8 cellular contexts compared by ENCODE assay signal in the genomic region with DNA sequence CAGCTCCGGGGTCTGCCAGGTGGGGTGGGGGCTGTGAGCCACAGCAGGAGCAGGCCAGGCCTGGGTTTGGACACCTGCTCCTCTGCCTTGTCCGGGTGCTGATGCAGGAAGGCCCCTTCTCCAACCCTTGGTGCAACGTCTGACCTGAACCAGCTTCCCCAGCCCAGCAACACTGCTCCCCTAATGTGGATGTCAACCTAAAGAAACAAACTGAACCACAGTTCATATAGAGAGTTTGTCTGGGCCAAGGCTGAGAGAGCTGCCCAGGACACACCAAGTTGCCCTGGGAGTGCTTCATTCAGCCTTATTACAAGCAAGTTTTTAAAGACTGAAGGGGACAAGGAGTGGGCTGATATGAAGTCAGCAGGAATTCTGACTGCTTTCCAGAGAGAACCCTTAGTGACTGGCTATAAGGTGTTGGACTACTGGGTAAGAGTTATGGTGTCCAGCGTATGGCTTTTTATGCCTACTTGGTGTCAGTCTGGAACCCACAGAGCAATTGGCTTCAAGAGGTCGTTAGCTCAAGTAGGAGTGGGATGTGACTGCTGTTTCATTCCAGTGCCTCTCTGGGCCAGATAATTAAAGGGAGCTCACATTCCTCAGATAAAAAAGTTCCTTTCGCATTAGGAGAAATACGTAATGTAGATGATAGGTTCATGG. TPM values are rescaled to one million over a fixed set of nuclear protein-coding genes. Genes with fewer than 3 reads are reported as not detected.
DNase-seq lines count a peak whose midpoint lies in the region; ATAC-seq and TF ChIP-seq lines count a peak whose summit lies in the region.
"Not testable (repeated sequence)": the region's sequence is repeated elsewhere in the genome, so short reads cannot be mapped to it uniquely, and the experiment has no call there.

No MANE protein-coding gene starts in this region.

- H3K9me3 Mint-ChIP-seq in HFFc6; activated CD4-positive, alpha-beta T cell treated with anti-CD3 and anti-CD28 coated beads, Interleukin-2, amount 10 ng/mL, durations not matched to agents 24 days and 14 days; nephron progenitor cell: not testable (repeated sequence)

- H3K4me1 Mint-ChIP-seq in HFFc6 (ENCODE audit: low read depth) (peaks cover 48% of the 10 kb centered on the region), nephron progenitor cell (peaks cover 51% of the 10 kb centered on the region)
- H3K4me1 Mint-ChIP-seq in activated CD4-positive, alpha-beta T cell treated with anti-CD3 and anti-CD28 coated beads, Interleukin-2, amount 10 ng/mL, durations not matched to agents 24 days and 14 days, result peaks cover 52% of the 10 kb centered on the region

- not testable (repeated sequence) for H3K27me3 ChIP-seq in right cardiac atrium (ENCODE audit: control insufficient read depth, insufficient read depth)

- WGBS in right cardiac atrium, result 56% methylated on average over 7 of the region's 7 CpGs

- not testable (repeated sequence) for H3K4me3 ChIP-seq in right cardiac atrium (ENCODE audit: low read length)

- intact Hi-C loops in activated CD4-positive, alpha-beta T cell treated with anti-CD3 and anti-CD28 coated beads, Interleukin-2, amount 10 ng/mL, durations not matched to agents 24 days and 14 days (cut with micrococcal nuclease), result loop anchor here (2.0 to 5.0 kb wide), 2 partner anchors 71 to 185 kb away; partner anchors contain the start of genes MED15 and ZNF74
- intact Hi-C loops in right cardiac atrium (cut with DNase I), result not testable (repeated sequence)

- H3K36me3 Mint-ChIP-seq in HFFc6 (ENCODE audit: low read depth); activated CD4-positive, alpha-beta T cell treated with anti-CD3 and anti-CD28 coated beads, Interleukin-2, amount 10 ng/mL, durations not matched to agents 24 days and 14 days (ENCODE audit: low read depth); nephron progenitor cell (ENCODE audit: low read depth): not testable (repeated sequence)

- peak overlapping the region; percentile 10 for H3K27ac ChIP-seq in right cardiac atrium (ENCODE audit: low read length)

- not testable (repeated sequence) for TF ChIP-seq CTCF in HFFc6 (IDR thresholded peaks at IDR 0.05); nephron progenitor cell (IDR thresholded peaks at IDR 0.05)

- DNase-seq in Ammon's horn (ENCODE audit: low spot score), result peak; percentile 0
- DNase-seq in HFFc6, right cardiac atrium, nephron progenitor cell: not testable (repeated sequence)
- peak; percentile 61 for DNase-seq in activated CD4-positive, alpha-beta T cell treated with anti-CD3 and anti-CD28 coated beads, Interleukin-2, amount 10 ng/mL, durations not matched to agents 24 days and 14 days
- DNase-seq in activated effector memory CD4-positive, alpha-beta T cell treated with anti-CD3 and anti-CD28 coated beads, Interleukin-2, amount 50 U/mL, for 16 hours, result peak; percentile 57
- DNase-seq in ecto neural progenitor cell (ENCODE audit: low spot score), result peak; percentile 37
- peak; percentile 22 for DNase-seq in stimulated activated CD8-positive, alpha-beta memory T cell treated with anti-CD3 and anti-CD28 coated beads, Interleukin-4, amount 100 ng/mL, for 48 hours

- peak overlapping the region; percentile 22; the same call in 1 of the 2 replicates for H3K27ac Mint-ChIP-seq in HFFc6
- peak overlapping the region; percentile 29 for H3K27ac Mint-ChIP-seq in activated CD4-positive, alpha-beta T cell treated with anti-CD3 and anti-CD28 coated beads, Interleukin-2, amount 10 ng/mL, durations not matched to agents 24 days and 14 days
- not testable (repeated sequence) for H3K27ac Mint-ChIP-seq in nephron progenitor cell

- H3K9me3 ChIP-seq in right cardiac atrium (ENCODE audit: control insufficient read depth, low read length), result not testable (repeated sequence)

- not testable (repeated sequence) for H3K4me1 ChIP-seq in right cardiac atrium (ENCODE audit: control insufficient read depth, insufficient read depth, low read length)

- H3K27me3 Mint-ChIP-seq in HFFc6 (ENCODE audit: insufficient read depth); activated CD4-positive, alpha-beta T cell treated with anti-CD3 and anti-CD28 coated beads, Interleukin-2, amount 10 ng/mL, durations not matched to agents 24 days and 14 days; nephron progenitor cell (ENCODE audit: low read depth, poor library complexity): not testable (repeated sequence)

- H3K4me3 Mint-ChIP-seq in HFFc6 (peak overlapping the region; percentile 98), nephron progenitor cell (peak overlapping the region; percentile 90)
- H3K4me3 Mint-ChIP-seq in activated CD4-positive, alpha-beta T cell treated with anti-CD3 and anti-CD28 coated beads, Interleukin-2, amount 10 ng/mL, durations not matched to agents 24 days and 14 days, result peak overlapping the region; percentile 97

- ATAC-seq in right cardiac atrium, result not testable (repeated sequence)

RNA-seq across cellular contexts. Expression of gene DGCR6L, which starts 1.8 kb away (rescaled TPM):
- total RNA-seq in HFFc6 (2021; fragmentation: NEBNext Ultra II Directional; extraction: Animal tissue kit (Norgen Biotek cat#: 25700)), result 10 to 100 TPM; 46.3 to 52.4 (median 48.4) TPM
- total RNA-seq in activated CD4-positive, alpha-beta T cell treated with anti-CD3 and anti-CD28 coated beads, Interleukin-2, amount 10 ng/mL, durations not matched to agents 24 days and 14 days, result 37.2 TPM in 2 replicates
- total RNA-seq in right cardiac atrium, result 10 to 100 TPM; 40.0 to 58.3 (median 49.2) TPM
- polyA plus RNA-seq in right cardiac atrium, result 88.9 TPM

RNA-seq across cellular contexts. Expression of gene RTN4R, which starts 53.6 kb away (rescaled TPM):
- total RNA-seq in HFFc6 (2021; fragmentation: NEBNext Ultra II Directional; extraction: Animal tissue kit (Norgen Biotek cat#: 25700)), result under 1 TPM; 0.14 to 0.85 (median 0.35) TPM
- total RNA-seq in activated CD4-positive, alpha-beta T cell treated with anti-CD3 and anti-CD28 coated beads, Interleukin-2, amount 10 ng/mL, durations not matched to agents 24 days and 14 days, result 1.6 and 1.7 TPM in 2 replicates
- 1 to 10 TPM in 3 of 4 donors, under 1 TPM in 1; 0.56 to 1.9 (median 1.2) TPM for total RNA-seq in right cardiac atrium
- polyA plus RNA-seq in right cardiac atrium, result 1.1 TPM
